ENCODE assay signal across 31 cellular contexts in genomic region chr4:56391270-56391669, GRCh38.
"Had no signal": no experiment of that assay in that cellular context is flagged by ENCODE, and none has a peak within 500 bp of the region (broad histone marks: within the 10 kb centered on the region; RNA-seq: fewer than 3 reads in every experiment).

No MANE protein-coding gene starts in this region.

- H3K27me3 Mint-ChIP-seq: activated CD4-positive, alpha-beta memory T cell treated with anti-CD3 and anti-CD28 coated beads, Interleukin-2, amount 10 ng/mL, durations not matched to agents 7 days and 5 days; activated CD4-positive, alpha-beta T cell treated with anti-CD3 and anti-CD28 coated beads, Interleukin-2, amount 10 ng/mL, durations not matched to agents 7 days and 5 days; activated naive CD8-positive, alpha-beta T cell treated with anti-CD3 and anti-CD28 coated beads, Interleukin-2, amount 10 ng/mL, durations not matched to agents 7 days and 5 days; activated T-cell treated with anti-CD3 and anti-CD28 coated beads, Interleukin-2, amount 50 U/mL, for 24 hours; central memory CD8-positive, alpha-beta T cell; dendritic cell treated with granulocyte-macrophage colony-stimulating factor and Interleukin-4, amounts not matched to agents 40 ng/mL and 50 ng/mL, for 4 days; T-helper 17 cell had no signal

- H3K27ac Mint-ChIP-seq: activated CD4-positive, alpha-beta memory T cell treated with anti-CD3 and anti-CD28 coated beads, Interleukin-2, amount 10 ng/mL, durations not matched to agents 7 days and 5 days; activated CD4-positive, alpha-beta T cell treated with anti-CD3 and anti-CD28 coated beads, Interleukin-2, amount 10 ng/mL, durations not matched to agents 7 days and 5 days; activated naive CD8-positive, alpha-beta T cell treated with anti-CD3 and anti-CD28 coated beads, Interleukin-2, amount 10 ng/mL, durations not matched to agents 7 days and 5 days; dendritic cell treated with granulocyte-macrophage colony-stimulating factor and Interleukin-4, amounts not matched to agents 40 ng/mL and 50 ng/mL, for 4 days; endodermal cell; T-helper 2 cell treated with Interferon-gamma antibody and Interleukin-4, amounts not matched to agents 5 μg/mL and 100 μg/mL, for 36 hours had no signal

- H3K27ac ChIP-seq: brain microvascular endothelial cell, coronary artery had no signal

- H3K9me3 Mint-ChIP-seq: activated CD4-positive, alpha-beta memory T cell treated with anti-CD3 and anti-CD28 coated beads, Interleukin-2, amount 10 ng/mL, durations not matched to agents 7 days and 5 days; activated CD4-positive, alpha-beta T cell treated with anti-CD3 and anti-CD28 coated beads, Interleukin-2, amount 10 ng/mL, durations not matched to agents 7 days and 5 days; activated naive CD8-positive, alpha-beta T cell treated with anti-CD3 and anti-CD28 coated beads, Interleukin-2, amount 10 ng/mL, durations not matched to agents 7 days and 5 days; activated T-cell treated with anti-CD3 and anti-CD28 coated beads, Interleukin-2, amount 50 U/mL, for 24 hours; activated T-cell treated with anti-CD3 and anti-CD28 coated beads, Interleukin-2, amount 50 U/mL, for 72 hours; central memory CD8-positive, alpha-beta T cell; dendritic cell treated with granulocyte-macrophage colony-stimulating factor and Interleukin-4, amounts not matched to agents 40 ng/mL and 50 ng/mL, for 4 days; endodermal cell; T-helper 2 cell treated with Interferon-gamma antibody and Interleukin-4, amounts not matched to agents 5 μg/mL and 100 μg/mL, for 36 hours had no signal

- ATAC-seq: activated T-cell treated with anti-CD3 and anti-CD28 coated beads, Interleukin-2, amount 50 U/mL, for 72 hours; esophagus mucosa; T-helper 17 cell had no signal

- DNase-seq: activated CD4-positive, alpha-beta memory T cell treated with anti-CD3 and anti-CD28 coated beads, Interleukin-2, amount 10 ng/mL, durations not matched to agents 7 days and 5 days; activated CD4-positive, alpha-beta T cell treated with anti-CD3 and anti-CD28 coated beads for 1 hour; activated CD4-positive, alpha-beta T cell treated with anti-CD3 and anti-CD28 coated beads for 4 hours; activated CD4-positive, alpha-beta T cell treated with anti-CD3 and anti-CD28 coated beads, Interleukin-2, amount 10 ng/mL, durations not matched to agents 7 days and 5 days; activated CD4-positive, alpha-beta T cell treated with anti-CD3 and anti-CD28 coated beads, Interleukin-2, amount 50 U/mL, for 4 hours; activated CD8-positive, alpha-beta memory T cell treated with anti-CD3 and anti-CD28 coated beads, Interleukin-2, amount 50 U/mL, for 48 hours; activated gamma-delta T cell treated with Interleukin-2 at 50 U/mL for 16 hours; activated naive CD4-positive, alpha-beta T cell treated with anti-CD3 and anti-CD28 coated beads, Interleukin-2, amount 50 U/mL, for 16 hours; activated naive CD4-positive, alpha-beta T cell treated with Interleukin-2 at 50 U/mL for 16 hours; activated naive CD8-positive, alpha-beta T cell treated with anti-CD3 and anti-CD28 coated beads, Interleukin-2, amount 10 ng/mL, durations not matched to agents 7 days and 5 days; activated T-cell treated with anti-CD3 and anti-CD28 coated beads for 4 hours; activated T-cell treated with anti-CD3 and anti-CD28 coated beads, Interleukin-2, amount 50 U/mL, for 24 hours; activated T-cell treated with anti-CD3 and anti-CD28 coated beads, Interleukin-2, amount 50 U/mL, for 72 hours; amniotic stem cell; anterior cingulate cortex; brain microvascular endothelial cell; dorsolateral prefrontal cortex; effector memory CD4-positive, alpha-beta T cell; endodermal cell; foreskin fibroblast; head of caudate nucleus; T-helper 1 cell; T-helper 17 cell; T1000 had no signal

- H3K4me3 Mint-ChIP-seq: activated CD4-positive, alpha-beta memory T cell treated with anti-CD3 and anti-CD28 coated beads, Interleukin-2, amount 10 ng/mL, durations not matched to agents 7 days and 5 days; activated CD4-positive, alpha-beta T cell treated with anti-CD3 and anti-CD28 coated beads, Interleukin-2, amount 10 ng/mL, durations not matched to agents 7 days and 5 days; activated naive CD8-positive, alpha-beta T cell treated with anti-CD3 and anti-CD28 coated beads, Interleukin-2, amount 10 ng/mL, durations not matched to agents 7 days and 5 days; activated T-cell treated with anti-CD3 and anti-CD28 coated beads, Interleukin-2, amount 50 U/mL, for 24 hours; activated T-cell treated with anti-CD3 and anti-CD28 coated beads, Interleukin-2, amount 50 U/mL, for 72 hours; central memory CD8-positive, alpha-beta T cell; dendritic cell treated with granulocyte-macrophage colony-stimulating factor and Interleukin-4, amounts not matched to agents 40 ng/mL and 50 ng/mL, for 4 days; endodermal cell; T-helper 17 cell; T-helper 2 cell treated with Interferon-gamma antibody and Interleukin-4, amounts not matched to agents 5 μg/mL and 100 μg/mL, for 36 hours had no signal

- H3K27me3 ChIP-seq: brain microvascular endothelial cell, dorsolateral prefrontal cortex had no signal

- FAIRE-seq: bronchial epithelial cell, frontal cortex had no signal

- H3K4me3 ChIP-seq: coronary artery, dorsolateral prefrontal cortex had no signal
